ENCODE assay signal across 8 cellular contexts in the genomic region with DNA sequence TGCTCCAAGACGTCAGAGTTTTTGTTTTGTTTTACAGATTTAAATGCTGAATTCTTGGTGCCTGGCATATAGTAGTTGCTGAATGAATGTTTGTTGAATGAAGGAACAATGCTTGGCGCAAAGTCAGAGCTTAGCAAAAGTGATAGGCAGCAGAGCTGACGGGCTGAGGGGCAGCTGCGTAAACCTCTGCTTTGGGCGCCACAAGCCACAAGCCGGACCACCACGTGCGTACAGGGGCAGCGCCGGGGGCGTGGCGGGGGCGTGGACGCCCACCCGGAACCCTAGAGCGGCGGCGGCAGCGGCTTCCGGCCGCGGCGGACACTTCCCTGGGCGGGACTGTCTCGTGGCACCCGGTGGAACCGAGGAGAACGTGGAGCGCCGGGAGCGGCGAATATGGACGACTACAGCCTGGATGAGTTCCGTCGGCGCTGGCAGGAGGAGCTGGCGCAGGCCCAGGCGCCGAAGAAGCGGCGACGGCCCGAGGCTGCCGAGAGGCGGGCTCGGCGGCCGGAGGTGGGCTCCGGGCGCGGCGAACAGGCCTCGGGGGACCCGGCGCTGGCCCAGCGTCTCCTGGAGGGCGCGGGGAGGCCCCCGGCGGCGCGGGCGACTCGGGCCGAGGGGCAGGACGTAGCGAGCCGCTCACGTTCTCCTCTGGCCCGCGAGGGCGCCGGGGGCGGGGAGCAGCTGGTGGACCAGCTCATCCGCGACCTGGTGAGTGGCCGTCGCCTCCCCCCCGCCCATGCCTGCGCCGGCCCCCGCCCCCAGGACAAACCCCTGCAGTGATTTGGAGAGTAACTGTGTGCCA. TPM values are rescaled to one million over a fixed set of nuclear protein-coding genes. Genes with fewer than 3 reads are reported as not detected.
DNase-seq lines count a peak whose midpoint lies in the region; ATAC-seq and TF ChIP-seq lines count a peak whose summit lies in the region.

A gene with protein sequence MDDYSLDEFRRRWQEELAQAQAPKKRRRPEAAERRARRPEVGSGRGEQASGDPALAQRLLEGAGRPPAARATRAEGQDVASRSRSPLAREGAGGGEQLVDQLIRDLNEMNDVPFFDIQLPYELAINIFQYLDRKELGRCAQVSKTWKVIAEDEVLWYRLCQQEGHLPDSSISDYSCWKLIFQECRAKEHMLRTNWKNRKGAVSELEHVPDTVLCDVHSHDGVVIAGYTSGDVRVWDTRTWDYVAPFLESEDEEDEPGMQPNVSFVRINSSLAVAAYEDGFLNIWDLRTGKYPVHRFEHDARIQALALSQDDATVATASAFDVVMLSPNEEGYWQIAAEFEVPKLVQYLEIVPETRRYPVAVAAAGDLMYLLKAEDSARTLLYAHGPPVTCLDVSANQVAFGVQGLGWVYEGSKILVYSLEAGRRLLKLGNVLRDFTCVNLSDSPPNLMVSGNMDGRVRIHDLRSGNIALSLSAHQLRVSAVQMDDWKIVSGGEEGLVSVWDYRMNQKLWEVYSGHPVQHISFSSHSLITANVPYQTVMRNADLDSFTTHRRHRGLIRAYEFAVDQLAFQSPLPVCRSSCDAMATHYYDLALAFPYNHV (plus strand): TSS at position 306 of the 805 bp plus-strand sequence. CDS start 88 bp downstream, at position 394.

- peak; percentile 22 to 66 (median 39) for DNase-seq in CD4-positive, alpha-beta T cell
- DNase-seq in NOMO-1 treated with DMSO at 0.1 percent for 48 hours (lab: John Stamatoyannopoulos, UW; ENCODE audit: unreplicated experiment) = peak; percentile 73
- peak; percentile 35 for DNase-seq in activated T-cell treated with anti-CD3 and anti-CD28 coated beads for 4 hours
- peak; percentile 68 to 75 for DNase-seq in erythroblast (lab: John Stamatoyannopoulos, UW)
- DNase-seq in stimulated activated CD8-positive, alpha-beta memory T cell treated with anti-CD3 and anti-CD28 coated beads, Interleukin-7, amount 100 ng/mL, for 1 hour (ENCODE audit: low read depth in 2 of 2) = peak; percentile 32 to 41

- H3K27me3 Mint-ChIP-seq in CD4-positive, alpha-beta T cell = no peaks in the 10 kb centered on the region

- H3K4me3 ChIP-seq in mucosa of stomach (ENCODE audit: low read length) = peak within 1 kb of the TSS; percentile 80

- H3K9ac ChIP-seq in mucosa of stomach (ENCODE audit: low read length) = peak within 1 kb of the TSS; percentile 78

- peak within 1 kb of the TSS; percentile 70 for H3K27ac Mint-ChIP-seq in CD4-positive, alpha-beta T cell

- H3K4me1 Mint-ChIP-seq in CD4-positive, alpha-beta T cell (ENCODE audit: low read depth) = peaks cover 34% of the 10 kb centered on the region

- POLR2A ChIA-PET in CD4-positive, alpha-beta T cell (lab: Charles Lee) = interaction anchor here (0.6 to 1.7 kb wide), 3 partner anchors 10 to 351 kb away, joined by 3 to 8 read pairs (median 5); no protein-coding TSS in a partner anchor

- H3K4me1 ChIP-seq in mucosa of stomach (ENCODE audit: control insufficient read depth, insufficient read depth, low read length) = peaks cover under 1% of the 10 kb centered on the region

- H3K27ac ChIP-seq in CD4-positive, alpha-beta T cell (ENCODE audit: low read depth, low read length) = no peak within 1 kb of the TSS

- no peaks in the 10 kb centered on the region for H3K9me3 Mint-ChIP-seq in CD4-positive, alpha-beta T cell

- H3K27me3 ChIP-seq in CD4-positive, alpha-beta T cell (ENCODE audit: control insufficient read depth, insufficient read depth, low read length) = no peaks in the 10 kb centered on the region
- H3K27me3 ChIP-seq in mucosa of stomach (ENCODE audit: control insufficient read depth, insufficient read depth, low read length) = no peaks in the 10 kb centered on the region

- H3K4me3 Mint-ChIP-seq in CD4-positive, alpha-beta T cell = peak within 1 kb of the TSS; percentile 94

- peak; percentile 84 for ATAC-seq in CD4-positive, alpha-beta T cell (ENCODE audit: poor library complexity)
- ATAC-seq in GM19372 (IDR thresholded peaks at IDR 0.05; ENCODE audit: low read depth, unreplicated experiment) (peak; percentile 87), HG03469 (IDR thresholded peaks at IDR 0.05; ENCODE audit: unreplicated experiment) (peak; percentile 74)

- peaks cover 13% of the 10 kb centered on the region for H3K36me3 Mint-ChIP-seq in CD4-positive, alpha-beta T cell (ENCODE audit: low read depth)

- H3K9me3 ChIP-seq in CD4-positive, alpha-beta T cell (ENCODE audit: control insufficient read depth, low read length) = no peaks in the 10 kb centered on the region
- H3K9me3 ChIP-seq in mucosa of stomach (ENCODE audit: control insufficient read depth, low read length) = no peaks in the 10 kb centered on the region

- CTCF ChIA-PET in CD4-positive, alpha-beta T cell (lab: Charles Lee) = interaction anchor here (0.5 kb wide), 1 partner anchor 89 kb away, joined by 6 read pairs; no protein-coding TSS in a partner anchor

- intact Hi-C loops in CD4-positive, alpha-beta T cell (cut with DNase I, micrococcal nuclease) = loop anchor here in 1 of 2 experiments (5.0 kb wide), 1 partner anchor 94 kb away; no protein-coding TSS in a partner anchor

- peak; percentile 39 for TF ChIP-seq POLR2A in erythroblast (IDR thresholded peaks at IDR 0.05; ENCODE audit: low read length)

- no peaks in the 10 kb centered on the region for H3K36me3 ChIP-seq in mucosa of stomach (ENCODE audit: control insufficient read depth, insufficient read depth, low read length)

- TF ChIP-seq CTCF in CD4-positive, alpha-beta T cell (IDR thresholded peaks at IDR 0.05) = no peak

RNA-seq across cellular contexts. Expression of the gene that starts here (rescaled TPM):
- total RNA-seq in CD4-positive, alpha-beta T cell = 1 to 10 TPM; 6.6 to 7.3 TPM
